In the genomic region with DNA sequence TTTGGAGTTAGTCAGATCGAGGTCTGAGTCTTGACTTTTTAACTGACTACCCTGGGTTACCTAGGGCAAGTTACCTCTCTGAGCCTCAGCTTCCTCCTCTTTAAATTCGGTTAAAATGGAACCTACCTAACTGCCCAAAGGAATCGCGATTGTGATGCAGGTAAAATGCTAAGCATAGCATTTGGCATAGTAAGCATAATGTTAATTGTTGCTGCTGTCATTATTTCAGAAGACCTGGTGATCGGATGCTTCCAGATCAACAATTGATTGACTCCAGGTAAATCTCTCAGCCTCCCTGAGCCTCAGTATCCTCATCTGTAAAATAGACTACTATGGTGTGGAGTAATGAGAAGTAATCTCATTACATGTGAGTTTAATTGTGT, we compare ENCODE assay signal across 9 cellular contexts. TPM values are rescaled to one million over a fixed set of nuclear protein-coding genes. Genes with fewer than 3 reads are reported as not detected.
A peak's percentile ranks its signal among the peaks of the same experiment; 100 is the strongest.
DNase-seq lines count a peak whose midpoint lies in the region; ATAC-seq and TF ChIP-seq lines count a peak whose summit lies in the region.
"Had no signal": no experiment of that assay in that cellular context is flagged by ENCODE, and none has a peak within 500 bp of the region (broad histone marks: within the 10 kb centered on the region; RNA-seq: fewer than 3 reads in every experiment).

No MANE protein-coding gene starts in this region.

- no peak for ATAC-seq in activated CD8-positive, alpha-beta memory T cell treated with anti-CD3 and anti-CD28 coated beads, Interleukin-2, amount 10 ng/mL, durations not matched to agents 7 days and 5 days
- ATAC-seq in activated naive CD8-positive, alpha-beta T cell treated with anti-CD3 and anti-CD28 coated beads, Interleukin-2, amount 50 U/mL, for 24 hours = no peak
- no peak for ATAC-seq in thoracic aorta (ENCODE audit: insufficient number of reproducible peaks, low FRiP score, low read depth)
- no peak for ATAC-seq in HG03159 (IDR thresholded peaks at IDR 0.05; ENCODE audit: unreplicated experiment)

- peak overlapping the region; percentile 8 to 64 for H3K9ac ChIP-seq in liver (ENCODE audit: low read depth in 1 of 2, low read length in 2 of 2)

- TF ChIP-seq CTCF in liver (IDR thresholded peaks at IDR 0.05; ENCODE audit: low read depth, low read length, missing input control) (no peak), thoracic aorta (IDR thresholded peaks at IDR 0.05) (no peak)

- H3K27ac ChIP-seq in liver (ENCODE audit: low read depth in 1 of 2, low read length in 2 of 2) = peak overlapping the region; percentile 79 to 84
- H3K27ac ChIP-seq in thoracic aorta = peak overlapping the region in 1 of 2 donors; percentile 50

- no peak for TF ChIP-seq RAD21 in liver (IDR thresholded peaks at IDR 0.05)

- 13% methylated on average over 5 of the region's 5 CpGs for WGBS in liver

- DNase-seq in activated CD8-positive, alpha-beta memory T cell treated with anti-CD3 and anti-CD28 coated beads, Interleukin-2, amount 10 ng/mL, durations not matched to agents 7 days and 5 days = no peak
- no peak for DNase-seq in activated CD8-positive, alpha-beta memory T cell treated with anti-CD3 and anti-CD28 coated beads, Interleukin-2, amount 50 U/mL, for 48 hours
- DNase-seq in activated naive CD8-positive, alpha-beta T cell treated with anti-CD3 and anti-CD28 coated beads, Interleukin-2, amount 50 U/mL, for 24 hours = no peak
- no peak for DNase-seq in thoracic aorta (ENCODE audit: low spot score)
- DNase-seq in NCI-H82 (lab: John Stamatoyannopoulos, UW) = no peak
- DNase-seq in NCI-H446 treated with DMSO at 0.1 percent for 48 hours (lab: John Stamatoyannopoulos, UW) = no peak
- DNase-seq: activated CD4-positive, alpha-beta T cell treated with anti-CD3 and anti-CD28 coated beads, Interleukin-2, amount 50 U/mL, for 1 hour had no signal

- H3K27me3 ChIP-seq in liver (ENCODE audit: control insufficient read depth in 4 of 4, insufficient read depth in 4 of 4, low read length in 3 of 4) (no peaks in the 10 kb centered on the region), thoracic aorta (replicated peaks; ENCODE audit: insufficient read depth) (no peaks in the 10 kb centered on the region)

- H3K36me3 ChIP-seq in liver (ENCODE audit: control insufficient read depth in 4 of 4, insufficient read depth in 3 of 4, low read depth in 1 of 4, low read length in 3 of 4) (peaks cover 0 to 8% (median 2%) of the 10 kb centered on the region in 4 donors), thoracic aorta (no peaks in the 10 kb centered on the region)

- no peaks in the 10 kb centered on the region for H3K9me3 Mint-ChIP-seq in activated CD8-positive, alpha-beta memory T cell treated with anti-CD3 and anti-CD28 coated beads, Interleukin-2, amount 10 ng/mL, durations not matched to agents 7 days and 5 days (ENCODE audit: low read depth)
- H3K9me3 Mint-ChIP-seq in activated naive CD8-positive, alpha-beta T cell treated with anti-CD3 and anti-CD28 coated beads, Interleukin-2, amount 50 U/mL, for 24 hours = no peaks in the 10 kb centered on the region

- H3K27me3 Mint-ChIP-seq in activated CD8-positive, alpha-beta memory T cell treated with anti-CD3 and anti-CD28 coated beads, Interleukin-2, amount 10 ng/mL, durations not matched to agents 7 days and 5 days = no peaks in the 10 kb centered on the region
- H3K27me3 Mint-ChIP-seq in activated naive CD8-positive, alpha-beta T cell treated with anti-CD3 and anti-CD28 coated beads, Interleukin-2, amount 50 U/mL, for 24 hours = no peaks in the 10 kb centered on the region

- CTCF ChIA-PET in activated CD8-positive, alpha-beta memory T cell treated with anti-CD3 and anti-CD28 coated beads, Interleukin-2, amount 10 ng/mL, durations not matched to agents 7 days and 5 days (lab: Charles Lee) = interaction anchor here (0.9 to 7.1 kb wide), 15 partner anchors 11 to 181 kb away, joined by 3 to 107 read pairs (median 4); a partner anchor contains a TSS

- H3K4me3 Mint-ChIP-seq in activated CD8-positive, alpha-beta memory T cell treated with anti-CD3 and anti-CD28 coated beads, Interleukin-2, amount 10 ng/mL, durations not matched to agents 7 days and 5 days = peak overlapping the region; percentile 96
- peak overlapping the region; percentile 97 for H3K4me3 Mint-ChIP-seq in activated naive CD8-positive, alpha-beta T cell treated with anti-CD3 and anti-CD28 coated beads, Interleukin-2, amount 50 U/mL, for 24 hours

- peaks cover 30% of the 10 kb centered on the region for H3K4me1 Mint-ChIP-seq in activated CD8-positive, alpha-beta memory T cell treated with anti-CD3 and anti-CD28 coated beads, Interleukin-2, amount 10 ng/mL, durations not matched to agents 7 days and 5 days
- H3K4me1 Mint-ChIP-seq in activated naive CD8-positive, alpha-beta T cell treated with anti-CD3 and anti-CD28 coated beads, Interleukin-2, amount 50 U/mL, for 24 hours = peaks cover 31% of the 10 kb centered on the region

- H3K4me3 ChIP-seq in liver (ENCODE audit: low read depth in 1 of 3, low read length in 3 of 3) = peak overlapping the region; percentile 88 to 97 (median 93)
- peak overlapping the region; percentile 99 for H3K4me3 ChIP-seq in thoracic aorta

- H3K9me3 ChIP-seq in liver (ENCODE audit: control insufficient read depth in 4 of 4, low read length in 3 of 4) (no peaks in the 10 kb centered on the region), thoracic aorta (no peaks in the 10 kb centered on the region)

- H3K27ac Mint-ChIP-seq in activated CD8-positive, alpha-beta memory T cell treated with anti-CD3 and anti-CD28 coated beads, Interleukin-2, amount 10 ng/mL, durations not matched to agents 7 days and 5 days = peak overlapping the region; percentile 86
- H3K27ac Mint-ChIP-seq in activated naive CD8-positive, alpha-beta T cell treated with anti-CD3 and anti-CD28 coated beads, Interleukin-2, amount 50 U/mL, for 24 hours = peak overlapping the region; percentile 87

- H3K36me3 Mint-ChIP-seq in activated CD8-positive, alpha-beta memory T cell treated with anti-CD3 and anti-CD28 coated beads, Interleukin-2, amount 10 ng/mL, durations not matched to agents 7 days and 5 days = peaks cover 3% of the 10 kb centered on the region
- H3K36me3 Mint-ChIP-seq in activated naive CD8-positive, alpha-beta T cell treated with anti-CD3 and anti-CD28 coated beads, Interleukin-2, amount 50 U/mL, for 24 hours (ENCODE audit: low read depth) = peaks cover 3% of the 10 kb centered on the region

- H3K4me1 ChIP-seq in liver (ENCODE audit: control insufficient read depth in 4 of 4, insufficient read depth in 4 of 4, low read length in 3 of 4) (peaks cover 1 to 27% (median 21%) of the 10 kb centered on the region in 4 donors), thoracic aorta (ENCODE audit: control insufficient read depth in 1 of 2, low read depth in 2 of 2) (peaks cover 10% of the 10 kb centered on the region in 2 donors)

TF ChIP-seq in liver, 16 proteins besides CTCF, POLR2A, EP300 and RAD21:
- no peak for TF ChIP-seq EGR1 (IDR thresholded peaks at IDR 0.05; ENCODE audit: low read depth in 2 of 2)
- TF ChIP-seq, protein P1, sequence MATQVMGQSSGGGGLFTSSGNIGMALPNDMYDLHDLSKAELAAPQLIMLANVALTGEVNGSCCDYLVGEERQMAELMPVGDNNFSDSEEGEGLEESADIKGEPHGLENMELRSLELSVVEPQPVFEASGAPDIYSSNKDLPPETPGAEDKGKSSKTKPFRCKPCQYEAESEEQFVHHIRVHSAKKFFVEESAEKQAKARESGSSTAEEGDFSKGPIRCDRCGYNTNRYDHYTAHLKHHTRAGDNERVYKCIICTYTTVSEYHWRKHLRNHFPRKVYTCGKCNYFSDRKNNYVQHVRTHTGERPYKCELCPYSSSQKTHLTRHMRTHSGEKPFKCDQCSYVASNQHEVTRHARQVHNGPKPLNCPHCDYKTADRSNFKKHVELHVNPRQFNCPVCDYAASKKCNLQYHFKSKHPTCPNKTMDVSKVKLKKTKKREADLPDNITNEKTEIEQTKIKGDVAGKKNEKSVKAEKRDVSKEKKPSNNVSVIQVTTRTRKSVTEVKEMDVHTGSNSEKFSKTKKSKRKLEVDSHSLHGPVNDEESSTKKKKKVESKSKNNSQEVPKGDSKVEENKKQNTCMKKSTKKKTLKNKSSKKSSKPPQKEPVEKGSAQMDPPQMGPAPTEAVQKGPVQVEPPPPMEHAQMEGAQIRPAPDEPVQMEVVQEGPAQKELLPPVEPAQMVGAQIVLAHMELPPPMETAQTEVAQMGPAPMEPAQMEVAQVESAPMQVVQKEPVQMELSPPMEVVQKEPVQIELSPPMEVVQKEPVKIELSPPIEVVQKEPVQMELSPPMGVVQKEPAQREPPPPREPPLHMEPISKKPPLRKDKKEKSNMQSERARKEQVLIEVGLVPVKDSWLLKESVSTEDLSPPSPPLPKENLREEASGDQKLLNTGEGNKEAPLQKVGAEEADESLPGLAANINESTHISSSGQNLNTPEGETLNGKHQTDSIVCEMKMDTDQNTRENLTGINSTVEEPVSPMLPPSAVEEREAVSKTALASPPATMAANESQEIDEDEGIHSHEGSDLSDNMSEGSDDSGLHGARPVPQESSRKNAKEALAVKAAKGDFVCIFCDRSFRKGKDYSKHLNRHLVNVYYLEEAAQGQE (IDR thresholded peaks at IDR 0.05) = no peak
- no peak for TF ChIP-seq SP1 (IDR thresholded peaks at IDR 0.05)
- TF ChIP-seq HNF4A (conservative IDR thresholded peaks at IDR 0.05) = no peak

RNA-seq across cellular contexts. Expression of a gene that starts 0.6 kb away (rescaled TPM):
- 10 to 100 TPM; 24.6 to 25.8 TPM for total RNA-seq in activated CD8-positive, alpha-beta memory T cell treated with anti-CD3 and anti-CD28 coated beads, Interleukin-2, amount 10 ng/mL, durations not matched to agents 7 days and 5 days
- total RNA-seq in liver (100 to 1,000 TPM; 107 to 171 TPM), thoracic aorta (10 to 100 TPM; 16.6 to 23.6 TPM)
- 100 to 1,000 TPM in 1 of 2 donors, 10 to 100 TPM in 1; 85.6 to 108 TPM for polyA plus RNA-seq in liver

RNA-seq across cellular contexts. Expression of a gene that starts 14.5 kb away (rescaled TPM):
- total RNA-seq in activated CD8-positive, alpha-beta memory T cell treated with anti-CD3 and anti-CD28 coated beads, Interleukin-2, amount 10 ng/mL, durations not matched to agents 7 days and 5 days = 10 to 100 TPM; 74.5 to 92.9 TPM
- total RNA-seq in liver = 10 to 100 TPM; 19.8 to 23.7 TPM
- 10 to 100 TPM; 36.9 to 77.4 TPM for polyA plus RNA-seq in liver
- 10 to 100 TPM; 19.5 to 33.5 TPM for total RNA-seq in thoracic aorta

RNA-seq across cellular contexts. Expression of a gene that starts 21.3 kb away (rescaled TPM):
- total RNA-seq in activated CD8-positive, alpha-beta memory T cell treated with anti-CD3 and anti-CD28 coated beads, Interleukin-2, amount 10 ng/mL, durations not matched to agents 7 days and 5 days = not detected
- total RNA-seq in liver (not detected), thoracic aorta (not detected)
- not detected for polyA plus RNA-seq in liver

RNA-seq across cellular contexts. Expression of a gene that starts 51.4 kb away (rescaled TPM):
- total RNA-seq in activated CD8-positive, alpha-beta memory T cell treated with anti-CD3 and anti-CD28 coated beads, Interleukin-2, amount 10 ng/mL, durations not matched to agents 7 days and 5 days = 100 to 1,000 TPM; 245 to 317 TPM
- total RNA-seq in liver (10 to 100 TPM; 18.6 to 44.8 TPM), thoracic aorta (10 to 100 TPM; 22.6 to 45.8 TPM)
- 10 to 100 TPM; 85.4 to 97.2 TPM for polyA plus RNA-seq in liver

RNA-seq across cellular contexts. Expression of a gene that starts 55.7 kb away (rescaled TPM):
- total RNA-seq in activated CD8-positive, alpha-beta memory T cell treated with anti-CD3 and anti-CD28 coated beads, Interleukin-2, amount 10 ng/mL, durations not matched to agents 7 days and 5 days = not detected
- total RNA-seq in liver (under 1 TPM; 0.75 to 0.89 TPM), thoracic aorta (under 1 TPM in 1 of 2 donors, not detected in 1; 0.35 TPM)
- 10 to 100 TPM in 1 of 2 donors, 1 to 10 TPM in 1; 5.5 to 18.1 TPM for polyA plus RNA-seq in liver

Comparison
In these comparisons a context has a peak if more than half of its experiments do, and no peak if none do; other contexts are left out.
1. RNA of a gene that starts 0.6 kb away (total RNA-seq): 107 to 171 TPM in liver; 24.6 to 25.8 TPM in activated CD8-positive, alpha-beta memory T cell treated with anti-CD3 and anti-CD28 coated beads, Interleukin-2, amount 10 ng/mL, durations not matched to agents 7 days and 5 days and 16.6 to 23.6 TPM in thoracic aorta; every median in the first group is over 4 times any median in the second.